ENCODE assay signal across 9 cellular contexts in the genomic region with DNA sequence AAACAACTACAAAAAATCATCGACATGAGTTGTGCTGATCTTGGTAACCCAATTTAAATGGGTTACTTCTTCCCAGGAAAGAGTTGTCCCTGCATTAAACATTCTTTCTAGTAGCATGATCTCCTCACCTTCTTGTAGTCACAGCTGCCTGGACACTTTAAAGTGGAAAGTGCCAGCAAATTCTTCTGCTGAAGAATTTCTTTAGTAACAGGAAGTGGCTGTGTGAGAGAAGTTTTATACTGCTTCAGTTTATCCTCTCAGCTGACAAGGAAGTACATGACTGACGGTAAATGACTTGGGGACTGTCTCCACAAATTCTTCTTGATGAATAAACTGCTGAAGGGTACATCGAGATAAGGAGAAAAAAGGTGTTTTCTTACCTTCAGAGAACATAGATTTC. TPM values are rescaled to one million over a fixed set of nuclear protein-coding genes. Genes with fewer than 3 reads are reported as not detected.
DNase-seq lines count a peak whose midpoint lies in the region; ATAC-seq and TF ChIP-seq lines count a peak whose summit lies in the region.
"Had no signal": no experiment of that assay in that cellular context is flagged by ENCODE, and none has a peak within 500 bp of the region (broad histone marks: within the 10 kb centered on the region; RNA-seq: fewer than 3 reads in every experiment).

No MANE protein-coding gene starts in this region.

- H3K9me3 Mint-ChIP-seq in activated CD4-positive, alpha-beta T cell treated with anti-CD3 and anti-CD28 coated beads, Interleukin-2, amount 10 ng/mL, durations not matched to agents 24 days and 14 days, result peaks cover 13% of the 10 kb centered on the region

- H3K4me1 ChIP-seq in RWPE2 (ENCODE audit: insufficient read depth, poor library complexity, severe bottlenecking) (no peaks in the 10 kb centered on the region), stomach (peaks cover 0 to 5% (median 0%) of the 10 kb centered on the region in 4 donors)

- H3K9me3 ChIP-seq in RWPE2 (ENCODE audit: severe bottlenecking), result no peaks in the 10 kb centered on the region
- H3K9me3 ChIP-seq in stomach, result no peaks in the 10 kb centered on the region

- no peak overlapping the region for H3K27ac ChIP-seq in RWPE2 (ENCODE audit: poor library complexity, severe bottlenecking)
- peak overlapping the region in 3 of 5 donors; percentile 22 to 39 (median 36) for H3K27ac ChIP-seq in stomach

- no peaks in the 10 kb centered on the region for H3K27me3 Mint-ChIP-seq in activated CD4-positive, alpha-beta T cell treated with anti-CD3 and anti-CD28 coated beads, Interleukin-2, amount 10 ng/mL, durations not matched to agents 24 days and 14 days

- TF ChIP-seq CTCF in RWPE2 (IDR thresholded peaks at IDR 0.05; ENCODE audit: poor library complexity, severe bottlenecking) (no peak), stomach (IDR thresholded peaks at IDR 0.05) (no peak)

- H3K27ac Mint-ChIP-seq in activated CD4-positive, alpha-beta T cell treated with anti-CD3 and anti-CD28 coated beads, Interleukin-2, amount 10 ng/mL, durations not matched to agents 24 days and 14 days, result peak overlapping the region; percentile 90

- H3K36me3 Mint-ChIP-seq in activated CD4-positive, alpha-beta T cell treated with anti-CD3 and anti-CD28 coated beads, Interleukin-2, amount 10 ng/mL, durations not matched to agents 24 days and 14 days (ENCODE audit: low read depth), result peaks cover 34% of the 10 kb centered on the region

- ATAC-seq in RWPE2 (ENCODE audit: low read depth), result peak; percentile 45; the same call in 2 of the 3 replicates
- ATAC-seq in HG02623 (IDR thresholded peaks at IDR 0.05; ENCODE audit: unreplicated experiment), result no peak

- no peaks in the 10 kb centered on the region for H3K27me3 ChIP-seq in RWPE2 (ENCODE audit: insufficient read depth, poor library complexity, severe bottlenecking)
- no peaks in the 10 kb centered on the region for H3K27me3 ChIP-seq in stomach

- WGBS in stomach, 5 donors, result 30 to 45% (median 42%) methylated on average over 3 of the region's 3 CpGs

- no peak for TF ChIP-seq EP300 in stomach (IDR thresholded peaks at IDR 0.05)

- intact Hi-C loops in activated CD4-positive, alpha-beta T cell treated with anti-CD3 and anti-CD28 coated beads, Interleukin-2, amount 10 ng/mL, durations not matched to agents 24 days and 14 days (cut with micrococcal nuclease), result loop anchor here (1.0 to 5.0 kb wide), 2 partner anchors 28 to 70 kb away; no protein-coding TSS in a partner anchor
- intact Hi-C loops in stomach (cut with DNase I; ENCODE audit: low total_unique reads), result no loop called here

- peak overlapping the region; percentile 79 for H3K4me3 Mint-ChIP-seq in activated CD4-positive, alpha-beta T cell treated with anti-CD3 and anti-CD28 coated beads, Interleukin-2, amount 10 ng/mL, durations not matched to agents 24 days and 14 days

- H3K4me3 ChIP-seq in RWPE2 (ENCODE audit: severe bottlenecking), result no peak overlapping the region
- H3K4me3 ChIP-seq in stomach, result no peak overlapping the region

- H3K36me3 ChIP-seq in RWPE2 (ENCODE audit: low read depth) (no peaks in the 10 kb centered on the region), stomach (no peaks in the 10 kb centered on the region)

- peaks cover 55% of the 10 kb centered on the region for H3K4me1 Mint-ChIP-seq in activated CD4-positive, alpha-beta T cell treated with anti-CD3 and anti-CD28 coated beads, Interleukin-2, amount 10 ng/mL, durations not matched to agents 24 days and 14 days

- peak; percentile 84 for DNase-seq in activated CD4-positive, alpha-beta T cell treated with anti-CD3 and anti-CD28 coated beads, Interleukin-2, amount 10 ng/mL, durations not matched to agents 24 days and 14 days
- no peak for DNase-seq in activated CD4-positive, alpha-beta T cell treated with anti-CD3 and anti-CD28 coated beads, Interleukin-2, amount 50 U/mL, for 48 hours
- DNase-seq in RWPE2 (ENCODE audit: low spot score) (no peak), fibroblast of peridontal ligament (ENCODE audit: extremely low read depth) (peak; percentile 57), stomach (no peak), middle frontal gyrus (ENCODE audit: extremely low spot score, low spot score) (no peak)
- no peak for DNase-seq in stimulated activated CD4-positive, alpha-beta T cell treated with anti-CD3 and anti-CD28 coated beads, Interleukin-2, amount 100 ng/mL, for 24 hours
- DNase-seq: NCI-H146 had no signal

- no peak for TF ChIP-seq POLR2A in stomach (IDR thresholded peaks at IDR 0.05)

RNA-seq across cellular contexts. Expression of a gene that starts 18.2 kb away (rescaled TPM):
- 18.9 and 20.9 TPM in 2 replicates for total RNA-seq in activated CD4-positive, alpha-beta T cell treated with anti-CD3 and anti-CD28 coated beads, Interleukin-2, amount 10 ng/mL, durations not matched to agents 24 days and 14 days
- total RNA-seq in stomach, result 1 to 10 TPM in 2 of 5 donors, under 1 TPM in 1, not detected in 2; 0.37 to 5.1 (median 1.8) TPM
- 1 to 10 TPM in 1 of 3 donors, under 1 TPM in 2; 0.12 to 1.1 (median 0.40) TPM for polyA plus RNA-seq in stomach

Comparison
In these comparisons a context has a peak if more than half of its experiments do, and no peak if none do; other contexts are left out.
1. DNase-seq: peak in activated CD4-positive, alpha-beta T cell treated with anti-CD3 and anti-CD28 coated beads, Interleukin-2, amount 10 ng/mL, durations not matched to agents 24 days and 14 days (single experiment) and fibroblast of peridontal ligament (single experiment); none in activated CD4-positive, alpha-beta T cell treated with anti-CD3 and anti-CD28 coated beads, Interleukin-2, amount 50 U/mL, for 48 hours (0 of 2), RWPE2 (single experiment), stomach (single experiment), middle frontal gyrus (single experiment) and stimulated activated CD4-positive, alpha-beta T cell treated with anti-CD3 and anti-CD28 coated beads, Interleukin-2, amount 100 ng/mL, for 24 hours (0 of 2).